19 cellular contexts compared by ENCODE assay signal in genomic region chr5:61598140-61598539, GRCh38.
DNase-seq lines count a peak whose midpoint lies in the region; ATAC-seq, FAIRE-seq and TF ChIP-seq lines count a peak whose summit lies in the region.
"Had no signal": no experiment of that assay in that cellular context is flagged by ENCODE, and none has a peak within 500 bp of the region (broad histone marks: within the 10 kb centered on the region; RNA-seq: fewer than 3 reads in every experiment).

No MANE protein-coding gene starts in this region.

- DNase-seq in NCI-H2171 treated with DMSO at 0.1 percent for 48 hours (lab: John Stamatoyannopoulos, UW), result peak; percentile 0
- DNase-seq in NCI-H2171 (lab: John Stamatoyannopoulos, UW), result no peak
- peak; percentile 42 for DNase-seq in Jurkat, Clone E6-1 (ENCODE audit: low read depth, low spot score)
- peak; percentile 5 for DNase-seq in small intestine
- DNase-seq in upper lobe of right lung, result no peak
- DNase-seq: C1 segment of cervical spinal cord, COR-L47, DMS79, NCI-H1694 treated with DMSO at 0.1 percent for 48 hours, SK-N-SH, T-helper 1 cell had no signal

- ATAC-seq in activated CD4-positive, CD25-positive, alpha-beta regulatory T cell treated with anti-CD3 and anti-CD28 coated beads, Interleukin-2, amount 50 U/mL, for 24 hours, result no peak
- ATAC-seq in HG02571 (IDR thresholded peaks at IDR 0.05; ENCODE audit: unreplicated experiment) (no peak), upper lobe of right lung (no peak)
- ATAC-seq: GM12878, HCT116 had no signal

- no peaks in the 10 kb centered on the region for H3K4me1 ChIP-seq in small intestine (ENCODE audit: control insufficient read depth in 2 of 2, insufficient read depth in 1 of 2, low read depth in 1 of 2, low read length in 1 of 2)
- H3K4me1 ChIP-seq in upper lobe of right lung, result peaks cover 11% of the 10 kb centered on the region

- no peaks in the 10 kb centered on the region for H3K36me3 ChIP-seq in small intestine (ENCODE audit: control insufficient read depth in 2 of 2, insufficient read depth in 2 of 2, low read length in 2 of 2)
- H3K36me3 ChIP-seq in upper lobe of right lung, result no peaks in the 10 kb centered on the region

- no peak overlapping the region for H3K4me3 ChIP-seq in Jurkat, Clone E6-1 (ENCODE audit: low read length)
- H3K4me3 ChIP-seq in small intestine (ENCODE audit: low read depth in 1 of 2, low read length in 2 of 2) (no peak overlapping the region), upper lobe of right lung (no peak overlapping the region)
- H3K4me3 ChIP-seq: GM12878 had no signal

- FAIRE-seq in small intestine (lab: Jason Lieb, UNC), result no peak
- FAIRE-seq: GM12878, GM18507, HTR-8/SVneo had no signal

- H3K9me3 ChIP-seq in small intestine (ENCODE audit: control insufficient read depth, low read depth), result no peaks in the 10 kb centered on the region
- no peaks in the 10 kb centered on the region for H3K9me3 ChIP-seq in upper lobe of right lung
- H3K9me3 ChIP-seq: SK-N-SH had no signal

- no peaks in the 10 kb centered on the region for H3K27me3 ChIP-seq in small intestine (ENCODE audit: control insufficient read depth in 2 of 2, insufficient read depth in 2 of 2, low read length in 2 of 2)
- no peaks in the 10 kb centered on the region for H3K27me3 ChIP-seq in upper lobe of right lung

- H3K27ac ChIP-seq in VCaP (peak overlapping the region; percentile 95), small intestine (ENCODE audit: low read depth in 1 of 2, low read length in 1 of 2) (no peak overlapping the region), upper lobe of right lung (no peak overlapping the region)
- H3K27ac ChIP-seq: 22Rv1 had no signal

- no peak for TF ChIP-seq CTCF in VCaP (conservative IDR thresholded peaks at IDR 0.05)
- no peak for TF ChIP-seq CTCF in upper lobe of right lung (IDR thresholded peaks at IDR 0.05)

- 14 to 65% (median 29%) methylated on average over 2 of the region's 2 CpGs for WGBS in small intestine, 3 donors

- intact Hi-C loops in upper lobe of right lung (cut with DNase I), result no loop called here

Comparison
In these comparisons a context has a peak if more than half of its experiments do, and no peak if none do; other contexts are left out.
1. DNase-seq: peak in NCI-H2171 treated with DMSO at 0.1 percent for 48 hours (single experiment), Jurkat, Clone E6-1 (single experiment) and small intestine (single experiment); none in NCI-H2171 (single experiment) and upper lobe of right lung (single experiment).